In the genomic region with DNA sequence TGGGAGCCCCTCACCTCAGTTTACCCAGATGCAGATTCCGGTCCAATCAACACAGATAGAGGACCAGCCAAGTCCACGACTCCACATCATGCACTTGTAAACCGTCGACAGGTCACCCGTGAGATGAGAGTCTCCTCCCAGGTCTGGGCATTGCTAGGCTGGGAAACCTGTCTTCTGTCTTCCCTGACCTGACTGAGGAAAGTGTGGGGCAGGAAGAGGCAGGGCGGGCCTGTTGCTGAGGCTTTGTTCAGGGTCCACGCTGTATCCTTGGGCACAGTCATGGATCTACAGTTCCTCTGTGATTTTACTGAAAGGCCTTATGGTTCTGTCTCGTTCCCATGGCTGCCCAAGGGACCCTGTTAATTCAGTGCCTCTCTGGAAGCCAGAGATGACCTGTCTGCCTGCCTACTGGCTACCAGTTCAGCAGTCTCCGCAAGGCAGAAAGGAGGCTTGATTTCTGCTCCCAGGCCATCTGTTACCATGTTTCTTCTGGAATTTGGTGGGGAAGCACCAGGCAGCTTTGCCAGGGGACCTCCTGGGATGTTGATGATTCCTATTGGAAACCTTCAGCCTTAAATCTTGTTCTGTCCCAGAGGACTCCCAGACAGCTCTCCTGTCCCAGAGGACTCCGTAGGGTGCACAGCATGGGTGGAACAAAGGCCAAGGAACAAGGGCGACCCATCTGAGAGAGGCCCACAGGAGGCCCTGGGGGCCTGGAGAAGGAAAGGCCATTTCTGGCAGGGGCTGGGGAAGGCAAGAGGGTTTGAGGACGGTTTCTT, we compare ENCODE assay signal across 14 cellular contexts.
"Had no signal": no experiment of that assay in that cellular context is flagged by ENCODE, and none has a peak within 500 bp of the region (broad histone marks: within the 10 kb centered on the region; RNA-seq: fewer than 3 reads in every experiment).

No MANE protein-coding gene starts in this region.

- H3K4me1 ChIP-seq: prostate gland, right lobe of liver, spleen had no signal

- H3K27me3 ChIP-seq: esophagus squamous epithelium, right lobe of liver had no signal

- H3K36me3 ChIP-seq: esophagus squamous epithelium, prostate gland, right lobe of liver, spleen, thoracic aorta had no signal

- H3K27ac ChIP-seq: esophagus squamous epithelium, prostate gland, right lobe of liver, spleen, thoracic aorta had no signal

- H3K4me3 ChIP-seq: esophagus squamous epithelium, prostate gland, right lobe of liver, spleen, thoracic aorta had no signal

- DNase-seq: activated CD4-positive, alpha-beta T cell treated with anti-CD3 and anti-CD28 coated beads for 4 hours; activated CD8-positive, alpha-beta T cell treated with anti-CD3 and anti-CD28 coated beads, Interleukin-2, amount 10 ng/mL, durations not matched to agents 7 days and 5 days; activated naive CD4-positive, alpha-beta T cell treated with anti-CD3 and anti-CD28 coated beads, Interleukin-2, amount 10 ng/mL, durations not matched to agents 7 days and 5 days; activated T-cell treated with anti-CD3 and anti-CD28 coated beads for 4 hours; esophagus squamous epithelium; hippocampal formation; mesenchymal stem cell; occipital lobe; stimulated activated naive CD8-positive, alpha-beta T cell treated with anti-CD3 and anti-CD28 coated beads, Interleukin-15, amount 100 ng/mL, for 72 hours; T-helper 2 cell had no signal

- H3K9me3 ChIP-seq: esophagus squamous epithelium, prostate gland, right lobe of liver, spleen, thoracic aorta had no signal
